ENCODE assay signal across 1 cellular context in the genomic region with DNA sequence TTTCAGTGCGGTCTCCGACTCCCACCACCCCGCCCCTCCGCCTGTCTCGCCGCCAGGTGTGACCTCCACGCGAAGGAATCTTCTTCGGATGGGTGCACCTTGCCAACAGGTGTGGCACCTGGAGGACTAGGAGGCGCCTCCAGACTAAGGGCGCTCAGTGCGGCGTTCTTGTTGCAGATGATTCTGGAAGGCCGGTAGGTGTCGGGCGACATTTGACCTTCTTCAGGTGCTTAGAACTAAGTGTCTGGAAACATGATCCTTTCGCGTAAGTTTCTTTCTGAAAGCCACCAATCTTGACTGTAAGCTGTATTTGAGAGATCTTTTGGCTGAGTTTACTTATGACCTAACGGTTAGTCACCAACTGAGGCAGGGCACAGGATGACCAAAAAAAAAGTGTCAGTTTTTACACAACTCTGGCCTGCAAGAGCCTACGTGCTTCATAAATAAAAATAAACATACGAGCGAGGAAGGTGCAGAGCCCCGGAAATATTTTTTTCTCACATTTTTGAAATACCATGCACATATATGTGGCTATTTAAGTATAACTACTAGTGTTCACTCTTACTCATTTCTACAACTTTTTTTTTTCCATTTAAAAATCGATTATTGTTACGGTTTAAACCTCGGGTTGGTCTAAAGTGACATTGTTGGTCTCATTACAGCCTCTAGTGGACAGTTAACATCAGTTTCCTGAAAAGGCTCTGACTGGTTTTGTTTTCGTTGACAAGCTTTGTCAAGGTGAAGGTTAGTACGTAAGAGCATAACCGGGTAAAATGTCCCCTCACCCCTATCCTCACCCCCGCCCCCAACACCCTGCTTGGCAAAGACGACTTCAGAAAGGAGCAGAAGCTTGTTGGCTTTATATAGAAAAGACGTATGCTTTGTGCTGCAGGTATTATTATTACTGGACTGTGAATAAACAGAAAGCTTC.
TF ChIP-seq lines count a peak whose summit lies in the region.

No MANE protein-coding gene starts in this region.

TF ChIP-seq in HCT116, 20 proteins besides CTCF, POLR2A, EP300 and RAD21 (continued from another document):
- TF ChIP-seq SIN3A (IDR thresholded peaks at IDR 0.05; ENCODE audit: low read depth) (peak; percentile 20; the same call in 1 of the 2 replicates), ELF1 (IDR thresholded peaks at IDR 0.05; ENCODE audit: borderline replicate concordance, low read depth) (no peak), FOSL1 (IDR thresholded peaks at IDR 0.05; ENCODE audit: low read depth) (peak; percentile 75), EGR1 (IDR thresholded peaks at IDR 0.05; ENCODE audit: low read depth) (no peak), JUND (IDR thresholded peaks at IDR 0.05) (peak; percentile 54; the same call in 1 of the 2 replicates), EZH2 (IDR thresholded peaks at IDR 0.05) (no peak)
- TF ChIP-seq, protein P1, sequence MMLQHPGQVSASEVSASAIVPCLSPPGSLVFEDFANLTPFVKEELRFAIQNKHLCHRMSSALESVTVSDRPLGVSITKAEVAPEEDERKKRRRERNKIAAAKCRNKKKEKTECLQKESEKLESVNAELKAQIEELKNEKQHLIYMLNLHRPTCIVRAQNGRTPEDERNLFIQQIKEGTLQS (IDR thresholded peaks at IDR 0.05): no peak
- TF ChIP-seq, protein P2, sequence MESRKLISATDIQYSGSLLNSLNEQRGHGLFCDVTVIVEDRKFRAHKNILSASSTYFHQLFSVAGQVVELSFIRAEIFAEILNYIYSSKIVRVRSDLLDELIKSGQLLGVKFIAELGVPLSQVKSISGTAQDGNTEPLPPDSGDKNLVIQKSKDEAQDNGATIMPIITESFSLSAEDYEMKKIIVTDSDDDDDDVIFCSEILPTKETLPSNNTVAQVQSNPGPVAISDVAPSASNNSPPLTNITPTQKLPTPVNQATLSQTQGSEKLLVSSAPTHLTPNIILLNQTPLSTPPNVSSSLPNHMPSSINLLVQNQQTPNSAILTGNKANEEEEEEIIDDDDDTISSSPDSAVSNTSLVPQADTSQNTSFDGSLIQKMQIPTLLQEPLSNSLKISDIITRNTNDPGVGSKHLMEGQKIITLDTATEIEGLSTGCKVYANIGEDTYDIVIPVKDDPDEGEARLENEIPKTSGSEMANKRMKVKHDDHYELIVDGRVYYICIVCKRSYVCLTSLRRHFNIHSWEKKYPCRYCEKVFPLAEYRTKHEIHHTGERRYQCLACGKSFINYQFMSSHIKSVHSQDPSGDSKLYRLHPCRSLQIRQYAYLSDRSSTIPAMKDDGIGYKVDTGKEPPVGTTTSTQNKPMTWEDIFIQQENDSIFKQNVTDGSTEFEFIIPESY (IDR thresholded peaks at IDR 0.05; ENCODE audit: extremely low read depth, insufficient replicate concordance, low read length): no peak
